In the genomic region with DNA sequence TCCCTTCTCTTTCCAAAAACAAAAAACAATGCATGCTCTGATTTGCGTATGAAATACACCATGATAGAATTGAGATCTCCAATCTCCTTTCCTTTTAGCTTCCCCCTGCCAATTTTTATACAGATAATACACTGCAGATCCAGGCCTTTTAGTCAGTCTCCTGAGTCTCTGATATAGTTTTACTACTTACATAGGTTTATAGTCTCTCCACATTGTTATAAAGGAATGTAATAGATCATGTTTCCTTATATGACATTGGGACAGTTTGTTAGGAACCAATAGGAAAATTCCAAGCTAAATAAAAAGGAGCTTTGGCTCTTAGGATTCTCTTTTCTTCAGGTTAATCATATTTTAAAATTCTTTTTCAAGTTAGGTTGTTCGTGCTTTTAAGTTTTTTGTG, we compare ENCODE assay signal across 29 cellular contexts.
"Had no signal": no experiment of that assay in that cellular context is flagged by ENCODE, and none has a peak within 500 bp of the region (broad histone marks: within the 10 kb centered on the region; RNA-seq: fewer than 3 reads in every experiment).

No MANE protein-coding gene starts in this region.

- H3K27me3 ChIP-seq: dorsolateral prefrontal cortex, gastrocnemius medialis, neural progenitor cell, right atrium auricular region, suprapubic skin, transverse colon, upper lobe of right lung, uterus had no signal

- H3K9me3 ChIP-seq: gastrocnemius medialis, left ventricle myocardium inferior, lower lobe of right lung, prostate gland, right atrium auricular region, suprapubic skin, transverse colon, upper lobe of right lung, uterus had no signal

- H3K36me3 ChIP-seq: gastrocnemius medialis, prostate gland, uterus had no signal

- H3K4me3 ChIP-seq: dorsolateral prefrontal cortex, gastrocnemius medialis, left ventricle myocardium inferior, lower lobe of right lung, neural progenitor cell, prostate gland, right atrium auricular region, smooth muscle cell, suprapubic skin, transverse colon, upper lobe of right lung, uterus had no signal

- H3K27ac ChIP-seq: dorsolateral prefrontal cortex, epithelial cell of prostate, gastrocnemius medialis, left ventricle myocardium inferior, lower lobe of right lung, neural progenitor cell, parathyroid adenoma, right atrium auricular region, suprapubic skin, transverse colon, upper lobe of right lung had no signal

- H3K9ac ChIP-seq: neural progenitor cell, parathyroid adenoma had no signal

- H3K27ac Mint-ChIP-seq: nephron; neural progenitor cell; stimulated activated naive CD8-positive, alpha-beta T cell treated with anti-CD3 and anti-CD28 coated beads, Interleukin-15, amount 100 ng/mL, for 72 hours had no signal

- H3K4me1 ChIP-seq: gastrocnemius medialis, neural progenitor cell, parathyroid adenoma had no signal

- FAIRE-seq: kidney had no signal

- ATAC-seq: esophagus mucosa; gastrocnemius medialis; lower lobe of right lung; sciatic nerve; stimulated activated naive CD8-positive, alpha-beta T cell treated with anti-CD3 and anti-CD28 coated beads, Interleukin-15, amount 100 ng/mL, for 72 hours; upper lobe of right lung had no signal

- H3K27me3 Mint-ChIP-seq: naive B cell; stimulated activated naive CD8-positive, alpha-beta T cell treated with anti-CD3 and anti-CD28 coated beads, Interleukin-15, amount 100 ng/mL, for 72 hours had no signal

- H3K9me3 Mint-ChIP-seq: naive B cell; nephron; neural progenitor cell; stimulated activated naive CD8-positive, alpha-beta T cell treated with anti-CD3 and anti-CD28 coated beads, Interleukin-15, amount 100 ng/mL, for 72 hours had no signal

- H2AFZ ChIP-seq: neural progenitor cell, parathyroid adenoma had no signal

- H3K4me1 Mint-ChIP-seq: naive B cell, nephron, neural progenitor cell had no signal

- DNase-seq: cortex of kidney; dorsolateral prefrontal cortex; effector CD4-positive, alpha-beta T cell; foreskin fibroblast; gastrocnemius medialis; head of caudate nucleus; kidney; left ventricle myocardium inferior; lower lobe of right lung; naive B cell; stimulated activated CD4-positive, alpha-beta T cell treated with anti-CD3 and anti-CD28 coated beads, Interleukin-12 subunit alpha, Interleukin-12 subunit beta, amount 100 ng/mL, for 4 hours; stimulated activated CD4-positive, alpha-beta T cell treated with anti-CD3 and anti-CD28 coated beads, Interleukin-1b, Interleukin-23, amount 100 ng/mL, for 48 hours; stimulated activated CD4-positive, alpha-beta T cell treated with anti-CD3 and anti-CD28 coated beads, Interleukin-4, amount 100 ng/mL, for 1 hour; stimulated activated CD8-positive, alpha-beta memory T cell treated with anti-CD3 and anti-CD28 coated beads, Interleukin-4, amount 100 ng/mL, for 48 hours; stimulated activated naive CD4-positive, alpha-beta T cell; stimulated activated naive CD8-positive, alpha-beta T cell treated with anti-CD3 and anti-CD28 coated beads, Interleukin-15, amount 100 ng/mL, for 72 hours; transverse colon; upper lobe of right lung; uterus had no signal

- H3K4me2 ChIP-seq: neural progenitor cell, smooth muscle cell had no signal

- H3K4me3 Mint-ChIP-seq: naive B cell; nephron; neural progenitor cell; stimulated activated naive CD8-positive, alpha-beta T cell treated with anti-CD3 and anti-CD28 coated beads, Interleukin-15, amount 100 ng/mL, for 72 hours had no signal

- H3K79me2 ChIP-seq: parathyroid adenoma had no signal
